In the genomic region with DNA sequence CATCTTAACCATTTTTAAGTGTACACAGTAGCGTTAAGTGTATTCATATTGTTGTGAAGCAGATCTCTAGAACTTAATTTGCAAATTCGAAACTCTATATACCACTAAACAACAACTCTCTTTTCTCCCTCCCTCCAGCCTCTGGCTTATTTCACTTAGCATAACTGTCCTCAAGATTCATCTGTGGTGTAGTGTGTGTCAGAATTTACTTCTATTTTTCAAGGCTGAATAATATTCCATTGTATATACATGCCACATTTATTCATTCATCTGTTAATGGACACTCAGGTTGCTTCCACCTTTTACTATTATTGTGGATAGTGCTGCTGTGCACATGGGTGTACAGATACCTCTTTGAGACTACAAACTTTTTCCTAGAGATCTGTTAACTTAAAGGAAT, we compare ENCODE assay signal across 28 cellular contexts.
"Had no signal": no experiment of that assay in that cellular context is flagged by ENCODE, and none has a peak within 500 bp of the region (broad histone marks: within the 10 kb centered on the region; RNA-seq: fewer than 3 reads in every experiment).

No MANE protein-coding gene starts in this region.

- H3K27me3 ChIP-seq: brain microvascular endothelial cell, MG63, SJSA1 had no signal

- H3K4me1 ChIP-seq: SJSA1 had no signal

- H3K27ac ChIP-seq: brain microvascular endothelial cell, SJSA1, WERI-Rb-1 had no signal

- H3K36me3 ChIP-seq: brain microvascular endothelial cell, MG63, SJSA1, WERI-Rb-1 had no signal

- DNase-seq: activated CD4-positive, alpha-beta memory T cell treated with anti-CD3 and anti-CD28 coated beads, Interleukin-2, amount 10 ng/mL, durations not matched to agents 7 days and 5 days; activated CD4-positive, alpha-beta T cell treated with anti-CD3 and anti-CD28 coated beads for 1 hour; activated CD4-positive, alpha-beta T cell treated with anti-CD3 and anti-CD28 coated beads for 48 hours; activated CD4-positive, CD25-positive, alpha-beta regulatory T cell; activated CD8-positive, alpha-beta memory T cell treated with anti-CD3 and anti-CD28 coated beads for 24 hours; activated CD8-positive, alpha-beta memory T cell treated with anti-CD3 and anti-CD28 coated beads, Interleukin-2, amount 10 ng/mL, durations not matched to agents 7 days and 5 days; activated CD8-positive, alpha-beta memory T cell treated with anti-CD3 and anti-CD28 coated beads, Interleukin-2, amount 50 U/mL, for 48 hours; activated effector memory CD4-positive, alpha-beta T cell treated with Interleukin-2 at 50 U/mL for 16 hours; activated naive CD4-positive, alpha-beta T cell treated with anti-CD3 and anti-CD28 coated beads, Interleukin-2, amount 10 ng/mL, durations not matched to agents 7 days and 5 days; activated naive CD8-positive, alpha-beta T cell treated with anti-CD3 and anti-CD28 coated beads, Interleukin-2, amount 50 U/mL, for 24 hours; activated T-cell treated with anti-CD3 and anti-CD28 coated beads, Interleukin-2, amount 50 U/mL, for 48 hours; amniotic stem cell; aorta; central memory CD4-positive, alpha-beta T cell; Kasumi-1; NCI-H1048; NCI-H1436 treated with DMSO at 0.1 percent for 48 hours; NCI-H1694 treated with DMSO at 0.1 percent for 48 hours; NCI-H2029; NCI-H345; NCI-H524 treated with DMSO at 0.1 percent for 48 hours; SHP77 treated with DMSO at 0.1 percent for 48 hours; T1000; WERI-Rb-1 had no signal

- ATAC-seq: activated CD8-positive, alpha-beta memory T cell treated with anti-CD3 and anti-CD28 coated beads, Interleukin-2, amount 10 ng/mL, durations not matched to agents 7 days and 5 days; activated naive CD8-positive, alpha-beta T cell treated with anti-CD3 and anti-CD28 coated beads, Interleukin-2, amount 50 U/mL, for 24 hours; Panc1 had no signal

- H3K4me3 ChIP-seq: MG63, SJSA1 had no signal

- H3K9me3 ChIP-seq: MG63, SJSA1 had no signal
